In the genomic region with DNA sequence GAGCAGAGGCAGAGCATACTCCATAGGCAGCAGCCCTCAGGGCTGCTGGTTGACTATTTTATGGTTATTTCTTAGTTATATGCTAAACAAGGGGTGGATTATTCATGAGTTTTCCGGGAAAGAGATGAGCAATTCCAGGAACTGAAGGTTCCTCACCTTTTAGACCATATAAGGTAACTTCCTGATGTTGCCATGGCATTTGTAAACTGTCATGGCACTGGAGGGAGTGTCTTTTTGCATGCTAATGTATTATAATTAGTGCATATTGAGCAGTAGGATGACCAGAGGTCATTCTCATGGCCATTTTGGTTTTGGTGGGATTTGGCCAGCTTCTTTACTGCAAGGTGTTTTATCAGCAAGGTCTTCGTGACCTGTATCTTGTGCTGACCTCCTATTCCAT, we compare ENCODE assay signal across 1 cellular context.
TF ChIP-seq lines count a peak whose summit lies in the region.

No MANE protein-coding gene starts in this region.

TF ChIP-seq in H1, 55 proteins besides CTCF, POLR2A, EP300 and RAD21:
- TF ChIP-seq MAFK (IDR thresholded peaks at IDR 0.05; ENCODE audit: low read depth, low read length) = no peak
- peak; percentile 86 for TF ChIP-seq SRF (IDR thresholded peaks at IDR 0.05; ENCODE audit: low read depth, low read length)
